ENCODE assay signal across 10 cellular contexts in genomic region chr1:89743788-89744187, GRCh38.
DNase-seq lines count a peak whose midpoint lies in the region; TF ChIP-seq lines count a peak whose summit lies in the region.
"Had no signal": no experiment of that assay in that cellular context is flagged by ENCODE, and none has a peak within 500 bp of the region (broad histone marks: within the 10 kb centered on the region; RNA-seq: fewer than 3 reads in every experiment).

No MANE protein-coding gene starts in this region.

- WGBS in adrenal gland, 4 donors: 45 to 51% (median 49%) methylated on average over 4 of the region's 4 CpGs

- H3K9me3 ChIP-seq in adrenal gland (replicated peaks in 1 of 3): no peaks in the 10 kb centered on the region

- no peak overlapping the region for H3K27ac ChIP-seq in adrenal gland

- TF ChIP-seq CTCF in adrenal gland (IDR thresholded peaks at IDR 0.05): no peak
- TF ChIP-seq CTCF in CD14-positive monocyte (IDR thresholded peaks at IDR 0.05): no peak

- no peaks in the 10 kb centered on the region for H3K27me3 ChIP-seq in adrenal gland

- H3K36me3 ChIP-seq in adrenal gland (replicated peaks in 1 of 2): no peaks in the 10 kb centered on the region

- intact Hi-C loops in adrenal gland (cut with DNase I): no loop called here
- intact Hi-C loops in CD14-positive monocyte (cut with micrococcal nuclease): no loop called here

- H3K36me3 Mint-ChIP-seq in CD14-positive monocyte: peaks cover 3 to 4% of the 10 kb centered on the region in 2 donors

- H3K27me3 Mint-ChIP-seq in CD14-positive monocyte (ENCODE audit: low read depth in 3 of 3): peaks cover 0 to 3% (median 2%) of the 10 kb centered on the region in 3 donors
- H3K27me3 Mint-ChIP-seq: CD8-positive, alpha-beta memory T cell had no signal

- H3K4me3 Mint-ChIP-seq in CD14-positive monocyte: no peak overlapping the region
- H3K4me3 Mint-ChIP-seq: CD8-positive, alpha-beta memory T cell had no signal

- peaks cover 0 to 5% (median 0%) of the 10 kb centered on the region in 7 donors for H3K9me3 Mint-ChIP-seq in CD14-positive monocyte

- H3K4me3 ChIP-seq in adrenal gland: no peak overlapping the region

- no peak overlapping the region for H3K27ac Mint-ChIP-seq in CD14-positive monocyte

- peak; percentile 68 for DNase-seq in LHCN-M2 (ENCODE audit: low read depth)
- DNase-seq in adrenal gland: peak in 6 of 7 donors; percentile 47 to 79 (median 70)
- peak; percentile 50 for DNase-seq in fibroblast of peridontal ligament (ENCODE audit: extremely low read depth)
- peak; percentile 34 for DNase-seq in stromal cell of bone marrow (ENCODE audit: low read depth)
- no peak for DNase-seq in CD14-positive monocyte (ENCODE audit: low spot score)
- DNase-seq in activated T-cell treated with anti-CD3 and anti-CD28 coated beads, Interleukin-2, amount 50 U/mL, for 1 hour: no peak
- DNase-seq in GOT3 (lab: John Stamatoyannopoulos, UW): no peak
- DNase-seq: CD8-positive, alpha-beta memory T cell; DMS53; GF-D8 had no signal

- TF ChIP-seq POLR2A in adrenal gland (IDR thresholded peaks at IDR 0.05): no peak

- H3K4me1 Mint-ChIP-seq in CD14-positive monocyte: peaks cover 11% of the 10 kb centered on the region

- peaks cover 4% of the 10 kb centered on the region in 2 donors for H3K4me1 ChIP-seq in adrenal gland (replicated peaks in 1 of 2)

Comparison
In these comparisons a context has a peak if more than half of its experiments do, and no peak if none do; other contexts are left out.
1. DNase-seq: peak in LHCN-M2 (single experiment), adrenal gland (6 of 7), fibroblast of peridontal ligament (single experiment) and stromal cell of bone marrow (single experiment); none in CD14-positive monocyte (single experiment), activated T-cell treated with anti-CD3 and anti-CD28 coated beads, Interleukin-2, amount 50 U/mL, for 1 hour (single experiment) and GOT3 (single experiment).